ENCODE assay signal across 8 cellular contexts in genomic region chr13:41054919-41055619, GRCh38. TPM values are rescaled to one million over a fixed set of nuclear protein-coding genes. Genes with fewer than 3 reads are reported as not detected.
DNase-seq lines count a peak whose midpoint lies in the region; ATAC-seq and TF ChIP-seq lines count a peak whose summit lies in the region.

No MANE protein-coding gene starts in this region.

- no peak for ATAC-seq in RWPE2 (ENCODE audit: low read depth)
- ATAC-seq in GM21723 (IDR thresholded peaks at IDR 0.05; ENCODE audit: unreplicated experiment): no peak

- H3K79me2 ChIP-seq in ACC112 (ENCODE audit: control insufficient read depth, insufficient read depth, low read length, unreplicated experiment): peaks cover 89% of the 10 kb centered on the region

- no peak for DNase-seq in GM10266 (ENCODE audit: extremely low spot score)
- DNase-seq in RWPE2 (ENCODE audit: low spot score): no peak
- DNase-seq in kidney epithelial cell (ENCODE audit: low read depth): no peak
- no peak for DNase-seq in superior temporal gyrus (ENCODE audit: extremely low spot score)
- DNase-seq in A172 (ENCODE audit: low spot score): no peak
- no peak for DNase-seq in NCI-H2196 treated with DMSO at 0.1 percent for 48 hours (lab: John Stamatoyannopoulos, UW; ENCODE audit: unreplicated experiment)

- no peaks in the 10 kb centered on the region for H3K9me3 ChIP-seq in RWPE2 (ENCODE audit: severe bottlenecking)

- H3K27me3 ChIP-seq in ACC112 (ENCODE audit: insufficient read depth, low read length): no peaks in the 10 kb centered on the region
- H3K27me3 ChIP-seq in RWPE2 (ENCODE audit: insufficient read depth, poor library complexity, severe bottlenecking): no peaks in the 10 kb centered on the region
- H3K27me3 ChIP-seq in kidney epithelial cell (ENCODE audit: control insufficient read depth, insufficient read depth, low read length): no peaks in the 10 kb centered on the region

- H3K4me1 ChIP-seq in ACC112 (ENCODE audit: control insufficient read depth, insufficient read depth, low read length, unreplicated experiment): peaks cover 35% of the 10 kb centered on the region
- peaks cover 38% of the 10 kb centered on the region for H3K4me1 ChIP-seq in RWPE2 (ENCODE audit: insufficient read depth, poor library complexity, severe bottlenecking)

- peak; percentile 49 for TF ChIP-seq CTCF in GM10266 (IDR thresholded peaks at IDR 0.05; ENCODE audit: control insufficient read depth, insufficient read depth, low read depth, missing control alignments)
- TF ChIP-seq CTCF in RWPE2 (IDR thresholded peaks at IDR 0.05; ENCODE audit: poor library complexity, severe bottlenecking): no peak
- TF ChIP-seq CTCF in kidney epithelial cell (IDR thresholded peaks at IDR 0.05; ENCODE audit: insufficient read depth, low read length, poor library complexity, severe bottlenecking): peak; percentile 31

- no peak overlapping the region for H3K4me3 ChIP-seq in ACC112 (ENCODE audit: low read depth, low read length)
- H3K4me3 ChIP-seq in RWPE2 (ENCODE audit: severe bottlenecking): no peak overlapping the region
- H3K4me3 ChIP-seq in kidney epithelial cell (ENCODE audit: low read depth, low read length): no peak overlapping the region

- peak overlapping the region; percentile 30 for H3K27ac ChIP-seq in ACC112 (ENCODE audit: low read depth, low read length)
- peak overlapping the region; percentile 18 for H3K27ac ChIP-seq in RWPE2 (ENCODE audit: poor library complexity, severe bottlenecking)

- no peak overlapping the region for H2AFZ ChIP-seq in ACC112 (ENCODE audit: low read length, unreplicated experiment)

- H3K36me3 ChIP-seq in ACC112 (ENCODE audit: insufficient read depth, low read length): no peaks in the 10 kb centered on the region
- H3K36me3 ChIP-seq in RWPE2 (ENCODE audit: low read depth): no peaks in the 10 kb centered on the region
- no peaks in the 10 kb centered on the region for H3K36me3 ChIP-seq in kidney epithelial cell (ENCODE audit: control insufficient read depth, insufficient read depth, low read length)

RNA-seq across cellular contexts. Expression of gene WBP4, which starts 6.2 kb away (rescaled TPM):
- 10.5 and 13.8 TPM in 2 replicates for total RNA-seq in kidney epithelial cell
- 10.6 and 11.9 TPM in 2 replicates for total RNA-seq in A172 (2014; rRNA removed; shearing (Covaris generic))

RNA-seq across cellular contexts. Expression of gene ELF1, which starts 36.0 kb away (rescaled TPM):
- total RNA-seq in kidney epithelial cell: 60.6 and 74.1 TPM in 2 replicates
- 6.9 and 8.8 TPM in 2 replicates for total RNA-seq in A172 (2014; rRNA removed; shearing (Covaris generic))
